ENCODE assay signal across 12 cellular contexts in the genomic region with DNA sequence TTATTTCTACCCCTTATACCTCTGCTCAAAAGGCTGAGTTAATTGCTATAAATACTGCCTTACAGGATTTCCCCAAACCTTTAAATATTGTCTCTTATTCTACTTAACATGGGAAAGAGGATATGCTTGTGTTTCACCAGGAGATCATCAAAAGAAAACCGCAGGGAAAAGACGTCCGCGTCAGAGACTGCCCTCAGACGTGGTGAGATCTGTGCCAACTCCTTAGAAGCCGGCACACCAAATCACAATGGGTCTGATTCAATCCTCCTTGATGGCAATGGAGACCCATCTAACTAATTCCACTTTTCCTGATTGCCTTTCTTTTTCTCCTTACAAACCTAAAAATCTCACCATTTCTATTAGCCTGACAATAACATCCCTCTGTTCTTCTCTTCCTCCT.
"Had no signal": no experiment of that assay in that cellular context is flagged by ENCODE, and none has a peak within 500 bp of the region (broad histone marks: within the 10 kb centered on the region; RNA-seq: fewer than 3 reads in every experiment).

No MANE protein-coding gene starts in this region.

- DNase-seq: activated CD4-positive, alpha-beta T cell treated with anti-CD3 and anti-CD28 coated beads, Interleukin-2, amount 10 ng/mL, durations not matched to agents 7 days and 5 days; activated CD4-positive, CD25-positive, alpha-beta regulatory T cell; activated CD8-positive, alpha-beta T cell treated with anti-CD3 and anti-CD28 coated beads, Interleukin-2, amount 10 ng/mL, durations not matched to agents 7 days and 5 days; activated naive CD4-positive, alpha-beta T cell treated with Interleukin-2 at 50 U/mL for 16 hours; activated naive CD8-positive, alpha-beta T cell treated with anti-CD3 and anti-CD28 coated beads, Interleukin-2, amount 10 ng/mL, durations not matched to agents 7 days and 5 days; activated T-cell treated with anti-CD3 and anti-CD28 coated beads, Interleukin-2, amount 50 U/mL, for 24 hours; effector CD8-positive, alpha-beta T cell; left ventricle myocardium superior; spleen; stimulated activated CD4-positive, alpha-beta T cell treated with anti-CD3 and anti-CD28 coated beads, Interleukin-4, amount 100 ng/mL, for 4 hours had no signal

- H3K4me3 Mint-ChIP-seq: activated CD4-positive, alpha-beta T cell treated with anti-CD3 and anti-CD28 coated beads, Interleukin-2, amount 10 ng/mL, durations not matched to agents 7 days and 5 days; activated CD8-positive, alpha-beta T cell treated with anti-CD3 and anti-CD28 coated beads, Interleukin-2, amount 10 ng/mL, durations not matched to agents 7 days and 5 days; activated naive CD8-positive, alpha-beta T cell treated with anti-CD3 and anti-CD28 coated beads, Interleukin-2, amount 10 ng/mL, durations not matched to agents 7 days and 5 days; activated T-cell treated with anti-CD3 and anti-CD28 coated beads, Interleukin-2, amount 50 U/mL, for 24 hours; stimulated activated memory B cell treated with anti-CD40 and anti-IgM and Interleukin-4, amounts not matched to agents 10 μg/mL and 1 μg/mL and 100 μg/mL, for 72 hours had no signal

- H3K27ac Mint-ChIP-seq: activated CD4-positive, alpha-beta T cell treated with anti-CD3 and anti-CD28 coated beads, Interleukin-2, amount 10 ng/mL, durations not matched to agents 7 days and 5 days; activated CD8-positive, alpha-beta T cell treated with anti-CD3 and anti-CD28 coated beads, Interleukin-2, amount 10 ng/mL, durations not matched to agents 7 days and 5 days; activated naive CD8-positive, alpha-beta T cell treated with anti-CD3 and anti-CD28 coated beads, Interleukin-2, amount 10 ng/mL, durations not matched to agents 7 days and 5 days; activated T-cell treated with anti-CD3 and anti-CD28 coated beads, Interleukin-2, amount 50 U/mL, for 24 hours; activated T-helper 2 cell treated with anti-CD3 and anti-CD28 coated beads, Interferon-gamma antibody, Interleukin-2, Interleukin-4, amounts not matched to agents 10 μg/mL and 5 μg/mL and 100 μg/mL, durations not matched to agents 14 hours and 24 hours and 36 hours; stimulated activated memory B cell treated with anti-CD40 and anti-IgM and Interleukin-4, amounts not matched to agents 10 μg/mL and 1 μg/mL and 100 μg/mL, for 72 hours had no signal

- H3K4me1 Mint-ChIP-seq: stimulated activated memory B cell treated with anti-CD40 and anti-IgM and Interleukin-4, amounts not matched to agents 10 μg/mL and 1 μg/mL and 100 μg/mL, for 72 hours had no signal

- H3K9me3 Mint-ChIP-seq: stimulated activated memory B cell treated with anti-CD40 and anti-IgM and Interleukin-4, amounts not matched to agents 10 μg/mL and 1 μg/mL and 100 μg/mL, for 72 hours had no signal

- H3K4me3 ChIP-seq: spleen had no signal

- H3K27ac ChIP-seq: spleen had no signal

- H3K36me3 Mint-ChIP-seq: stimulated activated memory B cell treated with anti-CD40 and anti-IgM and Interleukin-4, amounts not matched to agents 10 μg/mL and 1 μg/mL and 100 μg/mL, for 72 hours had no signal
